Comparison of ENCODE assay signal across 9 cellular contexts in genomic region chr2:60152226-60152833, GRCh38.
DNase-seq lines count a peak whose midpoint lies in the region; ATAC-seq and TF ChIP-seq lines count a peak whose summit lies in the region.
"Had no signal": no experiment of that assay in that cellular context is flagged by ENCODE, and none has a peak within 500 bp of the region (broad histone marks: within the 10 kb centered on the region; RNA-seq: fewer than 3 reads in every experiment).

No MANE protein-coding gene starts in this region.

- peaks cover 3% of the 10 kb centered on the region for H3K27me3 Mint-ChIP-seq in brain
- peaks cover 0 to 14% (median 7%) of the 10 kb centered on the region in 5 donors for H3K27me3 Mint-ChIP-seq in naive thymus-derived CD4-positive, alpha-beta T cell
- H3K27me3 Mint-ChIP-seq: IgD-negative memory B cell had no signal

- no peak overlapping the region for H3K4me3 Mint-ChIP-seq in brain
- no peak overlapping the region for H3K4me3 Mint-ChIP-seq in naive thymus-derived CD4-positive, alpha-beta T cell
- H3K4me3 Mint-ChIP-seq: IgD-negative memory B cell had no signal

- POLR2A ChIA-PET in naive thymus-derived CD4-positive, alpha-beta T cell (lab: Charles Lee), result no interaction called here

- H3K4me1 ChIP-seq in naive thymus-derived CD4-positive, alpha-beta T cell (ENCODE audit: control insufficient read depth in 2 of 2, insufficient read depth in 2 of 2, low read length in 2 of 2), result no peaks in the 10 kb centered on the region

- no peaks in the 10 kb centered on the region for H3K36me3 Mint-ChIP-seq in brain
- no peaks in the 10 kb centered on the region for H3K36me3 Mint-ChIP-seq in naive thymus-derived CD4-positive, alpha-beta T cell
- H3K36me3 Mint-ChIP-seq: IgD-negative memory B cell had no signal

- CTCF ChIA-PET in naive thymus-derived CD4-positive, alpha-beta T cell (lab: Charles Lee), result interaction anchor here (1.0 to 1.7 kb wide), 3 partner anchors 264 to 1128 kb away, joined by 3 to 4 read pairs (median 3); no protein-coding TSS in a partner anchor

- intact Hi-C loops in naive thymus-derived CD4-positive, alpha-beta T cell (cut with micrococcal nuclease), result loop anchor here (1.0 to 10.0 kb wide), 5 partner anchors 268 to 1582 kb away; no protein-coding TSS in a partner anchor

- peak; percentile 12 for DNase-seq in ELF-1 (ENCODE audit: low read depth, low spot score)
- DNase-seq in HT-29 (ENCODE audit: low spot score), result peak; percentile 68
- DNase-seq in naive thymus-derived CD4-positive, alpha-beta T cell, result peak in 5 of 9 donors; percentile 9 to 36 (median 20)
- DNase-seq in HK-2 (ENCODE audit: unreplicated experiment), result no peak
- no peak for DNase-seq in D341Med (ENCODE audit: low spot score)

- no peaks in the 10 kb centered on the region for H3K4me1 Mint-ChIP-seq in brain
- peaks cover 0 to 9% (median 4%) of the 10 kb centered on the region in 7 donors for H3K4me1 Mint-ChIP-seq in naive thymus-derived CD4-positive, alpha-beta T cell

- H3K36me3 ChIP-seq in naive thymus-derived CD4-positive, alpha-beta T cell (ENCODE audit: control insufficient read depth in 2 of 3, insufficient read depth in 3 of 3, low read length in 3 of 3), result no peaks in the 10 kb centered on the region

- H3K27me3 ChIP-seq in naive thymus-derived CD4-positive, alpha-beta T cell (ENCODE audit: control insufficient read depth in 2 of 2, insufficient read depth in 2 of 2, low read length in 2 of 2), result no peaks in the 10 kb centered on the region

- no peak overlapping the region for H3K4me3 ChIP-seq in naive thymus-derived CD4-positive, alpha-beta T cell (ENCODE audit: low read length)

- H3K9me3 ChIP-seq in naive thymus-derived CD4-positive, alpha-beta T cell (ENCODE audit: control insufficient read depth in 2 of 3, low read length in 3 of 3), result no peaks in the 10 kb centered on the region

- H3K27ac ChIP-seq in naive thymus-derived CD4-positive, alpha-beta T cell (ENCODE audit: low read depth, low read length), result no peak overlapping the region

- H3K9me3 Mint-ChIP-seq in brain, result peaks cover 3 to 11% (median 6%) of the 10 kb centered on the region in 5 experiments
- peaks cover 0 to 8% (median 0%) of the 10 kb centered on the region in 11 donors for H3K9me3 Mint-ChIP-seq in naive thymus-derived CD4-positive, alpha-beta T cell

- ATAC-seq in naive thymus-derived CD4-positive, alpha-beta T cell, result peak; percentile 49
- no peak for ATAC-seq in GM19397 (IDR thresholded peaks at IDR 0.05; ENCODE audit: unreplicated experiment)
- no peak for ATAC-seq in HG02885 (IDR thresholded peaks at IDR 0.05; ENCODE audit: poor library complexity, unreplicated experiment)

- H3K27ac Mint-ChIP-seq in brain, result no peak overlapping the region
- no peak overlapping the region for H3K27ac Mint-ChIP-seq in naive thymus-derived CD4-positive, alpha-beta T cell
- H3K27ac Mint-ChIP-seq: IgD-negative memory B cell had no signal

- TF ChIP-seq CTCF in brain (conservative IDR thresholded peaks at IDR 0.05), result peak; percentile 38 to 73

Comparison
In these comparisons a context has a peak if more than half of its experiments do, and no peak if none do; other contexts are left out.
1. DNase-seq: peak in ELF-1 (single experiment), HT-29 (single experiment) and naive thymus-derived CD4-positive, alpha-beta T cell (5 of 9); none in HK-2 (single experiment) and D341Med (single experiment).